ENCODE assay signal across 16 cellular contexts in the genomic region with DNA sequence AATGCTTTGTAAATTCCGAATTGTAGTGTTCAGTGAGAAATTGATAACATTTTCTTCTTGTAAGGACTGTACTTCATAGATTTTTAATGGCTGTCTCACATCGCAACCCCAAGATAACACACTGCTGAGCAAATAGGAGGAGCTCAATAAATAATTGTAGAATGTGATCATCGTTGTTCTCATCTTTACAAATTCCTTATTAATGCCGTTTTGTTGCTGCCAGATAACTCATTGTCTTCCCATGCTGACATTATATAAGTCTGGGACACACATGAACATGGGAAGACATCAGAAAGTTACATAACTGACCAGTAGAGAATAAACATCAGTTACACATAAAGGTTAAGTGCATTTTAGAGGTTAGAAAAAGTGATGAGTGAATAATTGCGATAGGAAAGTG. TPM values are rescaled to one million over a fixed set of nuclear protein-coding genes. Genes with fewer than 3 reads are reported as not detected.
A peak's percentile ranks its signal among the peaks of the same experiment; 100 is the strongest.
DNase-seq lines count a peak whose midpoint lies in the region; ATAC-seq and TF ChIP-seq lines count a peak whose summit lies in the region.
"Had no signal": no experiment of that assay in that cellular context is flagged by ENCODE, and none has a peak within 500 bp of the region (broad histone marks: within the 10 kb centered on the region; RNA-seq: fewer than 3 reads in every experiment).

No MANE protein-coding gene starts in this region.

- POLR2A ChIA-PET in PC-3 (lab: Charles Lee; ENCODE audit: unreplicated experiment), result no interaction called here

- H3K9me3 ChIP-seq in PC-3 (ENCODE audit: low read length) (no peaks in the 10 kb centered on the region), trophoblast cell (ENCODE audit: insufficient read depth, low read depth, low read length) (no peaks in the 10 kb centered on the region)
- H3K9me3 ChIP-seq: left ventricle myocardium inferior had no signal

- no peak overlapping the region for H4K8ac ChIP-seq in trophoblast cell (ENCODE audit: low read depth, low read length)

- H3K79me1 ChIP-seq in trophoblast cell (ENCODE audit: low read length), result peaks cover 20% of the 10 kb centered on the region

- H3K79me2 ChIP-seq in PC-3 (ENCODE audit: low read length) (no peaks in the 10 kb centered on the region), trophoblast cell (ENCODE audit: control insufficient read depth, insufficient read depth, low read length, poor library complexity) (no peaks in the 10 kb centered on the region)
- H3K79me2 ChIP-seq: parathyroid adenoma had no signal

- intact Hi-C loops in PC-3 (cut with micrococcal nuclease) (loop anchor here (1.0 to 5.0 kb wide), 3 partner anchors 77 to 461 kb away; no protein-coding TSS in a partner anchor), posterior cingulate gyrus (cut with DNase I) (loop anchor here (5.0 kb wide), 1 partner anchor 637 kb away; no protein-coding TSS in a partner anchor)

- no peak overlapping the region for H4K91ac ChIP-seq in trophoblast cell (ENCODE audit: low read depth, low read length)

- no peak overlapping the region for H2AFZ ChIP-seq in PC-3 (ENCODE audit: low read length)
- H2AFZ ChIP-seq in trophoblast cell (ENCODE audit: insufficient read depth, low read length, poor library complexity), result no peak overlapping the region
- H2AFZ ChIP-seq: parathyroid adenoma had no signal

- no peaks in the 10 kb centered on the region for H3K9me2 ChIP-seq in PC-3 (replicated peaks; ENCODE audit: low read length)

- no peak overlapping the region for H2BK5ac ChIP-seq in trophoblast cell (ENCODE audit: low read depth, low read length, poor library complexity)

- H3K4me1 ChIP-seq in PC-3 (ENCODE audit: insufficient read depth, low read length) (peaks cover 51% of the 10 kb centered on the region), trophoblast cell (ENCODE audit: control insufficient read depth in 1 of 2, insufficient read depth in 2 of 2, low read length in 2 of 2) (peaks cover 21 to 22% of the 10 kb centered on the region in 2 experiments)
- H3K4me1 ChIP-seq: parathyroid adenoma had no signal

- H3K18ac ChIP-seq in trophoblast cell (ENCODE audit: low read length), result no peak overlapping the region

- H4K20me1 ChIP-seq in PC-3 (ENCODE audit: low read length), result no peaks in the 10 kb centered on the region

- H2AK5ac ChIP-seq in trophoblast cell (ENCODE audit: low read length), result no peak overlapping the region

- H3K23ac ChIP-seq in trophoblast cell (ENCODE audit: low read length), result no peak overlapping the region

- H3K4ac ChIP-seq in trophoblast cell (ENCODE audit: low read depth, low read length), result no peak overlapping the region

- H3K14ac ChIP-seq in trophoblast cell (ENCODE audit: low read length), result no peak overlapping the region

- H3K27ac ChIP-seq in PC-3 (ENCODE audit: low read length) (peak overlapping the region; percentile 83), coronary artery (peak overlapping the region; percentile 83 to 90), trophoblast cell (ENCODE audit: low read depth, low read length) (peak overlapping the region; percentile 59)
- H3K27ac ChIP-seq: left ventricle myocardium inferior, parathyroid adenoma had no signal

- 100% methylated on average over 1 of the region's 5 CpGs for WGBS in trophoblast cell (ENCODE audit: extremely low coverage, insufficient coverage, insufficient read length)

- H4K12ac ChIP-seq in trophoblast cell (ENCODE audit: low read depth, low read length), result no peak overlapping the region

- no peak overlapping the region for H2BK12ac ChIP-seq in trophoblast cell (ENCODE audit: low read length)

- TSS peak; percentile 94 for BruUV-seq in PC-3 (replicated peaks; lab: Mats Ljungman, UMichigan)

- peaks cover 15% of the 10 kb centered on the region for H3F3A ChIP-seq in PC-3 (ENCODE audit: low read length, unreplicated experiment)

- TF ChIP-seq CTCF in AG10803 (conservative IDR thresholded peaks at IDR 0.05; ENCODE audit: low read length) (no peak), PC-3 (conservative IDR thresholded peaks at IDR 0.05; ENCODE audit: low read depth, low read length) (no peak), coronary artery (IDR thresholded peaks at IDR 0.05) (no peak)

- peak overlapping the region; percentile 77 for H3K4me2 ChIP-seq in PC-3 (ENCODE audit: low read length)
- H3K4me2 ChIP-seq in trophoblast cell (ENCODE audit: low read length), result no peak overlapping the region

- H3K9ac ChIP-seq in PC-3 (ENCODE audit: low read length) (peak overlapping the region; percentile 31; the same call in 1 of the 2 replicates), trophoblast cell (ENCODE audit: low read length) (no peak overlapping the region)
- H3K9ac ChIP-seq: parathyroid adenoma had no signal

- CTCF ChIA-PET in PC-3 (lab: Charles Lee), result interaction anchor here (0.7 kb wide), 1 partner anchor 94 kb away, joined by 3 read pairs; no protein-coding TSS in a partner anchor

- H2BK120ac ChIP-seq in trophoblast cell (ENCODE audit: insufficient read depth, low read length, poor library complexity), result no peak overlapping the region

- no peaks in the 10 kb centered on the region for H3K27me3 ChIP-seq in PC-3 (ENCODE audit: low read length)
- no peaks in the 10 kb centered on the region for H3K27me3 ChIP-seq in trophoblast cell (ENCODE audit: insufficient read depth, low read length)

- peak; percentile 67 for DNase-seq in AG10803 (ENCODE audit: low read depth)
- peak; percentile 74 for DNase-seq in PC-3
- no peak for DNase-seq in coronary artery (ENCODE audit: low spot score)
- peak in 1 of 2 donors; percentile 44 for DNase-seq in trophoblast cell
- DNase-seq in posterior cingulate gyrus, result no peak
- no peak for DNase-seq in midbrain (lab: John Stamatoyannopoulos, UW)
- DNase-seq: activated naive CD4-positive, alpha-beta T cell treated with anti-CD3 and anti-CD28 coated beads, Interleukin-2, amount 10 ng/mL, durations not matched to agents 7 days and 5 days; COR-L47; Karpas-422; left ventricle myocardium inferior; NCI-H1417 treated with DMSO at 0.1 percent for 48 hours; stimulated activated naive CD4-positive, alpha-beta T cell treated with Interleukin-2 at 50 U/mL for 16 hours had no signal

- peak; percentile 36 for ATAC-seq in PC-3
- ATAC-seq in HG02678 (IDR thresholded peaks at IDR 0.05; ENCODE audit: unreplicated experiment), result no peak
- no peak for ATAC-seq in GM18520 (IDR thresholded peaks at IDR 0.05; ENCODE audit: unreplicated experiment)
- ATAC-seq: GM12878 had no signal

- no peak overlapping the region for H3K4me3 ChIP-seq in AG10803 (ENCODE audit: low read length)
- peak overlapping the region; percentile 33; the same call in 1 of the 2 replicates for H3K4me3 ChIP-seq in PC-3 (ENCODE audit: low read length)
- peak overlapping the region; percentile 34 for H3K4me3 ChIP-seq in coronary artery
- no peak overlapping the region for H3K4me3 ChIP-seq in trophoblast cell (ENCODE audit: low read depth, low read length)
- H3K4me3 ChIP-seq: GM12878, left ventricle myocardium inferior had no signal

- H3K36me3 ChIP-seq in PC-3 (ENCODE audit: low read depth, low read length), result no peaks in the 10 kb centered on the region
- H3K36me3 ChIP-seq in trophoblast cell (ENCODE audit: control insufficient read depth in 1 of 2, insufficient read depth in 2 of 2, low read length in 2 of 2), result no peaks in the 10 kb centered on the region
- H3K36me3 ChIP-seq: left ventricle myocardium inferior had no signal

RNA-seq across cellular contexts. Expression of gene TSPAN2, which starts 46.4 kb away (rescaled TPM):
- total RNA-seq in PC-3 (2014; rRNA removed), result 1.3 and 1.7 TPM in 2 replicates
- 18.9 and 20.8 TPM in 2 replicates for polyA plus RNA-seq in trophoblast cell (2013)

Comparison
In these comparisons a context has a peak if more than half of its experiments do, and no peak if none do; other contexts are left out.
1. DNase-seq: peak in AG10803 (single experiment) and PC-3 (single experiment); none in coronary artery (single experiment), posterior cingulate gyrus (0 of 10) and midbrain (single experiment).
2. H3K4me3 ChIP-seq: peak in PC-3 (single experiment) and coronary artery (single experiment); none in AG10803 (single experiment) and trophoblast cell (single experiment).
3. Peak in every context shown above with its lines, with median percentiles within 50 percentile points of each other: H3K27ac ChIP-seq.